1 cellular context compared by ENCODE assay signal in genomic region chr6:116514103-116514502, GRCh38.
TF ChIP-seq lines count a peak whose summit lies in the region.

No MANE protein-coding gene starts in this region.

TF ChIP-seq in K562, 482 proteins besides CTCF, POLR2A, EP300 and RAD21:
- TF ChIP-seq SPI1 (IDR thresholded peaks at IDR 0.05; ENCODE audit: borderline replicate concordance, low read depth, low read length) = peak; percentile 53; the same call in 1 of the 2 replicates
- TF ChIP-seq ZNF384 (IDR thresholded peaks at IDR 0.05; ENCODE audit: low read depth, low read length) = no peak
- no peak for TF ChIP-seq CBX5 (IDR thresholded peaks at IDR 0.05; ENCODE audit: borderline replicate concordance, low read depth)
